Comparison of ENCODE assay signal across 36 cellular contexts in the genomic region with DNA sequence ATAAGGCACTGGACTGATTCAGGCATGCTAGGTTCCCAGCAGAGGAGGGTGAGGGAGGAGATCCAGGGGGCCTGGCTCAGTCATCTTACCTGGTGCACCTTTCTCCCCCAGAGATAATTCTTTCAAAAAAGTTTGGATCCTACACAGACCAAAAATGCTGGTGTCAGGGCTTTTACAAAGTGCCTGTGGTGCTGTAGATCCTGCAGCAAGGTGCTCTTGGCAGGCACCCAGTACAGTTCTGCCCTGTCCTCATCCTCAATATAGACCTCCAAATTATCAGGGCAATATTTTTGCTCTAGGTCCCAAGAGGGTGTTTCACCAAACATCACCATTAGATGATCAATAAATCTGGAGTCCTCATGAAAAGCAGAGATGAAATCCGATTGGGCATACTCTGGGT.
"Had no signal": no experiment of that assay in that cellular context is flagged by ENCODE, and none has a peak within 500 bp of the region (broad histone marks: within the 10 kb centered on the region; RNA-seq: fewer than 3 reads in every experiment).

No MANE protein-coding gene starts in this region.

- H3K4me1 Mint-ChIP-seq: activated B cell treated with CpG ODN at 0.5 μM for 24 hours; activated CD4-positive, alpha-beta T cell treated with anti-CD3 and anti-CD28 coated beads, Interleukin-2, amount 10 ng/mL, durations not matched to agents 24 days and 14 days; activated naive CD4-positive, alpha-beta T cell treated with anti-CD3 and anti-CD28 coated beads, Interleukin-2, amount 10 ng/mL, durations not matched to agents 7 days and 5 days; activated naive CD4-positive, alpha-beta T cell treated with anti-CD3 and anti-CD28 coated beads, Interleukin-2, amount 50 U/mL, for 24 hours; activated T-helper 17 cell treated with anti-CD3 and anti-CD28 coated beads, Interleukin-2, amount 50 U/mL, for 72 hours; brain; central memory CD8-positive, alpha-beta T cell had no signal

- H3K36me3 ChIP-seq: ascending aorta, cardiac muscle cell had no signal

- H3K36me3 Mint-ChIP-seq: activated naive CD4-positive, alpha-beta T cell treated with anti-CD3 and anti-CD28 coated beads, Interleukin-2, amount 10 ng/mL, durations not matched to agents 7 days and 5 days; brain had no signal

- H3K27me3 Mint-ChIP-seq: activated B cell treated with CpG ODN at 0.5 μM for 24 hours; activated CD4-positive, alpha-beta memory T cell treated with anti-CD3 and anti-CD28 coated beads for 36 hours; activated CD4-positive, alpha-beta T cell treated with anti-CD3 and anti-CD28 coated beads, Interleukin-2, amount 10 ng/mL, durations not matched to agents 24 days and 14 days; activated CD8-positive, alpha-beta T cell treated with anti-CD3 and anti-CD28 coated beads for 36 hours; activated naive CD4-positive, alpha-beta T cell treated with anti-CD3 and anti-CD28 coated beads, Interleukin-2, amount 10 ng/mL, durations not matched to agents 7 days and 5 days; activated naive CD4-positive, alpha-beta T cell treated with anti-CD3 and anti-CD28 coated beads, Interleukin-2, amount 50 U/mL, for 24 hours; activated naive CD8-positive, alpha-beta T cell; activated T-helper 17 cell treated with anti-CD3 and anti-CD28 coated beads, Interleukin-2, amount 50 U/mL, for 72 hours; brain; central memory CD8-positive, alpha-beta T cell had no signal

- H3K27me3 ChIP-seq: ascending aorta, cardiac muscle cell had no signal

- H3K4me1 ChIP-seq: ascending aorta had no signal

- H3K4me3 Mint-ChIP-seq: activated B cell treated with CpG ODN at 0.5 μM for 24 hours; activated CD4-positive, alpha-beta memory T cell treated with anti-CD3 and anti-CD28 coated beads for 36 hours; activated CD4-positive, alpha-beta T cell treated with anti-CD3 and anti-CD28 coated beads, Interleukin-2, amount 10 ng/mL, durations not matched to agents 24 days and 14 days; activated CD8-positive, alpha-beta T cell treated with anti-CD3 and anti-CD28 coated beads for 36 hours; activated naive CD4-positive, alpha-beta T cell treated with anti-CD3 and anti-CD28 coated beads, Interleukin-2, amount 10 ng/mL, durations not matched to agents 7 days and 5 days; activated naive CD4-positive, alpha-beta T cell treated with anti-CD3 and anti-CD28 coated beads, Interleukin-2, amount 50 U/mL, for 24 hours; activated naive CD8-positive, alpha-beta T cell; activated T-cell treated with anti-CD3 and anti-CD28 coated beads, Interleukin-2, amount 50 U/mL, for 4 hours; activated T-cell treated with anti-CD3 and anti-CD28 coated beads, Interleukin-2, amount 50 U/mL, for 72 hours; activated T-helper 1 cell treated with anti-CD3 and anti-CD28 coated beads, Interleukin-12 subunit alpha, Interleukin-12 subunit beta, Interleukin-2, Interleukin-4 antibody, amounts not matched to agents 30 ng/mL and 10 ng/mL and 1 ng/mL, durations not matched to agents 14 hours and 24 hours and 36 hours; activated T-helper 17 cell treated with anti-CD3 and anti-CD28 coated beads, Interleukin-2, amount 50 U/mL, for 72 hours; brain; central memory CD8-positive, alpha-beta T cell; T-helper 1 cell treated with Interleukin-12 subunit alpha and Interleukin-12 subunit beta and Interleukin-4 antibody, amounts not matched to agents 30 μg/mL and 1 μg/mL, for 36 hours; T-helper 2 cell treated with Interferon-gamma antibody and Interleukin-4, amounts not matched to agents 5 μg/mL and 100 μg/mL, for 36 hours had no signal

- ATAC-seq: activated CD8-positive, alpha-beta T cell treated with anti-CD3 and anti-CD28 coated beads for 36 hours; activated T-cell treated with anti-CD3 and anti-CD28 coated beads, Interleukin-2, amount 50 U/mL, for 4 hours; activated T-cell treated with anti-CD3 and anti-CD28 coated beads, Interleukin-2, amount 50 U/mL, for 72 hours; activated T-helper 17 cell treated with anti-CD3 and anti-CD28 coated beads, Interleukin-2, amount 50 U/mL, for 72 hours had no signal

- H3K4me3 ChIP-seq: ascending aorta, cardiac muscle cell had no signal

- H3K27ac Mint-ChIP-seq: activated B cell treated with CpG ODN at 0.5 μM for 24 hours; activated CD4-positive, alpha-beta memory T cell treated with anti-CD3 and anti-CD28 coated beads for 36 hours; activated CD4-positive, alpha-beta T cell treated with anti-CD3 and anti-CD28 coated beads, Interleukin-2, amount 10 ng/mL, durations not matched to agents 24 days and 14 days; activated CD8-positive, alpha-beta T cell treated with anti-CD3 and anti-CD28 coated beads for 36 hours; activated naive CD4-positive, alpha-beta T cell treated with anti-CD3 and anti-CD28 coated beads, Interleukin-2, amount 10 ng/mL, durations not matched to agents 7 days and 5 days; activated naive CD4-positive, alpha-beta T cell treated with anti-CD3 and anti-CD28 coated beads, Interleukin-2, amount 50 U/mL, for 24 hours; activated naive CD8-positive, alpha-beta T cell; activated T-cell treated with anti-CD3 and anti-CD28 coated beads, Interleukin-2, amount 50 U/mL, for 72 hours; activated T-helper 1 cell treated with anti-CD3 and anti-CD28 coated beads, Interleukin-12 subunit alpha, Interleukin-12 subunit beta, Interleukin-2, Interleukin-4 antibody, amounts not matched to agents 30 ng/mL and 10 ng/mL and 1 ng/mL, durations not matched to agents 14 hours and 24 hours and 36 hours; activated T-helper 17 cell treated with anti-CD3 and anti-CD28 coated beads, Interleukin-2, amount 50 U/mL, for 72 hours; brain; T-helper 1 cell treated with Interleukin-12 subunit alpha and Interleukin-12 subunit beta and Interleukin-4 antibody, amounts not matched to agents 30 μg/mL and 1 μg/mL, for 36 hours; T-helper 2 cell treated with Interferon-gamma antibody and Interleukin-4, amounts not matched to agents 5 μg/mL and 100 μg/mL, for 36 hours had no signal

- FAIRE-seq: TTC549 had no signal

- DNase-seq: activated B cell treated with CpG ODN at 0.5 μM for 24 hours; activated CD4-positive, alpha-beta memory T cell treated with anti-CD3 and anti-CD28 coated beads for 36 hours; activated CD4-positive, alpha-beta T cell treated with anti-CD3 and anti-CD28 coated beads for 4 hours; activated CD4-positive, alpha-beta T cell treated with anti-CD3 and anti-CD28 coated beads, Interleukin-2, amount 10 ng/mL, durations not matched to agents 24 days and 14 days; activated CD4-positive, alpha-beta T cell treated with anti-CD3 and anti-CD28 coated beads, Interleukin-2, amount 50 U/mL, for 1 hour; activated CD4-positive, alpha-beta T cell treated with anti-CD3 and anti-CD28 coated beads, Interleukin-2, amount 50 U/mL, for 4 hours; activated CD4-positive, CD25-positive, alpha-beta regulatory T cell treated with anti-CD3 and anti-CD28 coated beads, Interleukin-2, amount 50 U/mL, for 72 hours; activated CD8-positive, alpha-beta memory T cell treated with anti-CD3 and anti-CD28 coated beads, Interleukin-2, amount 50 U/mL, for 4 hours; activated CD8-positive, alpha-beta T cell treated with anti-CD3 and anti-CD28 coated beads for 36 hours; activated effector memory CD4-positive, alpha-beta T cell treated with anti-CD3 and anti-CD28 coated beads, Interleukin-2, amount 50 U/mL, for 16 hours; activated gamma-delta T cell treated with Interleukin-2 at 50 U/mL for 16 hours; activated naive CD4-positive, alpha-beta T cell; activated naive CD4-positive, alpha-beta T cell treated with anti-CD3 and anti-CD28 coated beads, Interleukin-2, amount 10 ng/mL, durations not matched to agents 7 days and 5 days; activated T-cell treated with anti-CD3 and anti-CD28 coated beads for 4 hours; activated T-cell treated with anti-CD3 and anti-CD28 coated beads, Interleukin-2, amount 50 U/mL, for 1 hour; activated T-cell treated with anti-CD3 and anti-CD28 coated beads, Interleukin-2, amount 50 U/mL, for 4 hours; activated T-cell treated with anti-CD3 and anti-CD28 coated beads, Interleukin-2, amount 50 U/mL, for 72 hours; amygdala; anterior cingulate cortex; caudate nucleus; cerebellar nuclear complex; T-helper 1 cell; T-helper 2 cell; T-helper 9 cell had no signal

- H3K27ac ChIP-seq: ascending aorta, cardiac muscle cell, VCaP had no signal
